ENCODE assay signal across 8 cellular contexts in the genomic region with DNA sequence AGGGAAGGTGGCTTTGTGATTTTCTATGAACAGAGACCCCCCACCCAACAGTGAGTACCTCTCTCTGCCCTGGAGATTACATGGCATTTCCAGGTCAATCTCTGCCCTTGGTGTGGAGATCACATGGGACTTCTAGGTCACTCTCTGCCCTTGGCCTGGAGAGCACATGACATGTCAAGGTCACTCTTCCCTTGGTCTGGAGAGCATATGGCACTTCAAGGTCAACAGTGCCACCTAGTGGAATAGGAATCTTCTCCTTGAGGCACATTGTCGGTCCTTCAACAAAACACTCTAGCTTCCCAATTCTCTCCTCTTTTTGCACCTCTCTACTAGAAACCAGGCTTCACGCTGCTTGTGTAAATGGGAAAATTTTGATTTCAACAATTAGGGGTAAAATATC.
DNase-seq lines count a peak whose midpoint lies in the region; FAIRE-seq and TF ChIP-seq lines count a peak whose summit lies in the region.

No MANE protein-coding gene starts in this region.

- no peaks in the 10 kb centered on the region for H3K9me2 ChIP-seq in neural cell (ENCODE audit: insufficient read depth, low read length)

- intact Hi-C loops in posterior vena cava (cut with DNase I) (no loop called here), kidney (cut with DNase I) (no loop called here)

- TF ChIP-seq CTCF in 22Rv1 (IDR thresholded peaks at IDR 0.05) (peak; percentile 72), GM12872 (IDR thresholded peaks at IDR 0.05; ENCODE audit: insufficient read depth, low read depth, low read length) (peak; percentile 79), brain microvascular endothelial cell (IDR thresholded peaks at IDR 0.05; ENCODE audit: low read depth, low read length, missing control alignments) (peak; percentile 55), neural cell (IDR thresholded peaks at IDR 0.05; ENCODE audit: poor library complexity, severe bottlenecking) (no peak), kidney (IDR thresholded peaks at IDR 0.05; ENCODE audit: borderline replicate concordance, extremely low read depth, insufficient read depth) (no peak)

- H3K27ac ChIP-seq in 22Rv1 (no peak overlapping the region), brain microvascular endothelial cell (no peak overlapping the region), neural cell (ENCODE audit: low read length) (no peak overlapping the region), kidney (ENCODE audit: low read depth in 2 of 2, low read length in 2 of 2) (no peak overlapping the region)

- H3K4me1 ChIP-seq in kidney (ENCODE audit: control insufficient read depth in 1 of 2, insufficient read depth in 1 of 2, low read depth in 1 of 2, low read length in 2 of 2), result no peaks in the 10 kb centered on the region

- in situ Hi-C loops in brain microvascular endothelial cell (cut with HindIII; ENCODE audit: low pct_ligation_motif_present, low sequenced_read_pairs), result no loop called here

- H3K79me2 ChIP-seq in neural cell (replicated peaks; ENCODE audit: insufficient read depth, low read length), result no peaks in the 10 kb centered on the region

- no peaks in the 10 kb centered on the region for H3K36me3 ChIP-seq in brain microvascular endothelial cell (replicated peaks)
- H3K36me3 ChIP-seq in neural cell (ENCODE audit: insufficient read depth, low read length), result no peaks in the 10 kb centered on the region
- H3K36me3 ChIP-seq in kidney (ENCODE audit: control insufficient read depth in 1 of 2, insufficient read depth in 2 of 2, low read length in 2 of 2), result no peaks in the 10 kb centered on the region

- H3K9ac ChIP-seq in neural cell (ENCODE audit: low read length) (no peak overlapping the region), kidney (ENCODE audit: low read length in 2 of 2) (no peak overlapping the region)

- H3K4me2 ChIP-seq in neural cell (ENCODE audit: low read length), result no peak overlapping the region

- H3K9me3 ChIP-seq in neural cell (ENCODE audit: low read length), result no peaks in the 10 kb centered on the region
- peaks cover 0 to 12% of the 10 kb centered on the region in 2 donors for H3K9me3 ChIP-seq in kidney (ENCODE audit: control insufficient read depth in 1 of 2, low read length in 2 of 2)

- H2AFZ ChIP-seq in neural cell (ENCODE audit: low read depth, low read length), result no peak overlapping the region

- no peak for FAIRE-seq in kidney (lab: Jason Lieb, UNC)

- POLR2A ChIA-PET in HEK293T (lab: Yijun Ruan, JAX), result no interaction called here

- CTCF ChIA-PET in HEK293T (lab: Yijun Ruan, JAX), result interaction anchor here (0.6 to 1.0 kb wide), 3 partner anchors 203 to 604 kb away, joined by 3 read pairs; no protein-coding TSS in a partner anchor

- DNase-seq in HEK293T (ENCODE audit: extremely low spot score), result peak; percentile 41
- DNase-seq in NAMALWA (ENCODE audit: low spot score), result peak; percentile 75
- peak; percentile 1 for DNase-seq in brain microvascular endothelial cell
- no peak for DNase-seq in posterior vena cava (ENCODE audit: low spot score)
- DNase-seq in kidney, result no peak

- no peaks in the 10 kb centered on the region for H3F3A ChIP-seq in neural cell (ENCODE audit: insufficient read depth, low read length, poor library complexity, severe bottlenecking)

- TF ChIP-seq RAD21 in neural cell (conservative IDR thresholded peaks at IDR 0.05), result peak; percentile 15

- H3K4me3 ChIP-seq in brain microvascular endothelial cell (ENCODE audit: low read depth, low read length) (no peak overlapping the region), neural cell (ENCODE audit: low read length) (no peak overlapping the region), kidney (ENCODE audit: low read length in 2 of 2) (no peak overlapping the region)

- no peaks in the 10 kb centered on the region for H3K27me3 ChIP-seq in brain microvascular endothelial cell (replicated peaks)
- no peaks in the 10 kb centered on the region for H3K27me3 ChIP-seq in neural cell (ENCODE audit: insufficient read depth, low read depth, low read length)

- H4K20me1 ChIP-seq in neural cell (ENCODE audit: insufficient read depth), result no peaks in the 10 kb centered on the region

- no peak for TF ChIP-seq EP300 in neural cell (conservative IDR thresholded peaks at IDR 0.05; ENCODE audit: poor library complexity, severe bottlenecking)

TF ChIP-seq in HEK293T, 16 proteins besides CTCF, POLR2A, EP300 and RAD21:
- TF ChIP-seq, protein P1, sequence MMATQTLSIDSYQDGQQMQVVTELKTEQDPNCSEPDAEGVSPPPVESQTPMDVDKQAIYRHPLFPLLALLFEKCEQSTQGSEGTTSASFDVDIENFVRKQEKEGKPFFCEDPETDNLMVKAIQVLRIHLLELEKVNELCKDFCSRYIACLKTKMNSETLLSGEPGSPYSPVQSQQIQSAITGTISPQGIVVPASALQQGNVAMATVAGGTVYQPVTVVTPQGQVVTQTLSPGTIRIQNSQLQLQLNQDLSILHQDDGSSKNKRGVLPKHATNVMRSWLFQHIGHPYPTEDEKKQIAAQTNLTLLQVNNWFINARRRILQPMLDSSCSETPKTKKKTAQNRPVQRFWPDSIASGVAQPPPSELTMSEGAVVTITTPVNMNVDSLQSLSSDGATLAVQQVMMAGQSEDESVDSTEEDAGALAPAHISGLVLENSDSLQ (IDR thresholded peaks at IDR 0.05), result no peak
- TF ChIP-seq TARDBP (IDR thresholded peaks at IDR 0.05) (no peak), ARNT (IDR thresholded peaks at IDR 0.05) (no peak), SUZ12 (IDR thresholded peaks at IDR 0.05) (no peak), ELF4 (IDR thresholded peaks at IDR 0.05) (no peak), FOXK2 (IDR thresholded peaks at IDR 0.05) (no peak), BHLHE40 (IDR thresholded peaks at IDR 0.05; ENCODE audit: borderline replicate concordance) (no peak), HDGF (IDR thresholded peaks at IDR 0.05; ENCODE audit: borderline replicate concordance) (no peak), ZNF384 (IDR thresholded peaks at IDR 0.05) (no peak), FOXM1 (IDR thresholded peaks at IDR 0.05; ENCODE audit: borderline replicate concordance) (no peak), L3MBTL2 (conservative IDR thresholded peaks at IDR 0.05) (no peak), SP1 (IDR thresholded peaks at IDR 0.05) (no peak), LEF1 (IDR thresholded peaks at IDR 0.05; ENCODE audit: borderline replicate concordance) (no peak), FOXA1 (IDR thresholded peaks at IDR 0.05) (no peak), NFRKB (IDR thresholded peaks at IDR 0.05) (no peak), CTBP1 (IDR thresholded peaks at IDR 0.05; ENCODE audit: borderline replicate concordance) (no peak)

TF ChIP-seq in neural cell, 6 proteins besides CTCF, POLR2A, EP300 and RAD21:
- TF ChIP-seq POLR2AphosphoS5 (IDR thresholded peaks at IDR 0.05) (no peak), EZH2 (IDR thresholded peaks at IDR 0.05; ENCODE audit: borderline replicate concordance, insufficient read depth, low read length, poor library complexity, severe bottlenecking) (no peak), SMC3 (conservative IDR thresholded peaks at IDR 0.05; ENCODE audit: poor library complexity) (no peak), MXI1 (conservative IDR thresholded peaks at IDR 0.05; ENCODE audit: poor library complexity, severe bottlenecking) (no peak), TAF1 (IDR thresholded peaks at IDR 0.05; ENCODE audit: low read depth) (no peak)
- TF ChIP-seq, protein P2, sequence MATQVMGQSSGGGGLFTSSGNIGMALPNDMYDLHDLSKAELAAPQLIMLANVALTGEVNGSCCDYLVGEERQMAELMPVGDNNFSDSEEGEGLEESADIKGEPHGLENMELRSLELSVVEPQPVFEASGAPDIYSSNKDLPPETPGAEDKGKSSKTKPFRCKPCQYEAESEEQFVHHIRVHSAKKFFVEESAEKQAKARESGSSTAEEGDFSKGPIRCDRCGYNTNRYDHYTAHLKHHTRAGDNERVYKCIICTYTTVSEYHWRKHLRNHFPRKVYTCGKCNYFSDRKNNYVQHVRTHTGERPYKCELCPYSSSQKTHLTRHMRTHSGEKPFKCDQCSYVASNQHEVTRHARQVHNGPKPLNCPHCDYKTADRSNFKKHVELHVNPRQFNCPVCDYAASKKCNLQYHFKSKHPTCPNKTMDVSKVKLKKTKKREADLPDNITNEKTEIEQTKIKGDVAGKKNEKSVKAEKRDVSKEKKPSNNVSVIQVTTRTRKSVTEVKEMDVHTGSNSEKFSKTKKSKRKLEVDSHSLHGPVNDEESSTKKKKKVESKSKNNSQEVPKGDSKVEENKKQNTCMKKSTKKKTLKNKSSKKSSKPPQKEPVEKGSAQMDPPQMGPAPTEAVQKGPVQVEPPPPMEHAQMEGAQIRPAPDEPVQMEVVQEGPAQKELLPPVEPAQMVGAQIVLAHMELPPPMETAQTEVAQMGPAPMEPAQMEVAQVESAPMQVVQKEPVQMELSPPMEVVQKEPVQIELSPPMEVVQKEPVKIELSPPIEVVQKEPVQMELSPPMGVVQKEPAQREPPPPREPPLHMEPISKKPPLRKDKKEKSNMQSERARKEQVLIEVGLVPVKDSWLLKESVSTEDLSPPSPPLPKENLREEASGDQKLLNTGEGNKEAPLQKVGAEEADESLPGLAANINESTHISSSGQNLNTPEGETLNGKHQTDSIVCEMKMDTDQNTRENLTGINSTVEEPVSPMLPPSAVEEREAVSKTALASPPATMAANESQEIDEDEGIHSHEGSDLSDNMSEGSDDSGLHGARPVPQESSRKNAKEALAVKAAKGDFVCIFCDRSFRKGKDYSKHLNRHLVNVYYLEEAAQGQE (IDR thresholded peaks at IDR 0.05; ENCODE audit: borderline replicate concordance), result no peak

Comparison
In these comparisons a context has a peak if more than half of its experiments do, and no peak if none do; other contexts are left out.
1. CTCF ChIP-seq: peak in 22Rv1 (single experiment), GM12872 (single experiment) and brain microvascular endothelial cell (single experiment); none in neural cell (single experiment) and kidney (single experiment).
2. DNase-seq: peak in HEK293T (single experiment), NAMALWA (single experiment) and brain microvascular endothelial cell (single experiment); none in posterior vena cava (single experiment) and kidney (single experiment).